Comparison of ENCODE assay signal across 1 cellular context in the genomic region with DNA sequence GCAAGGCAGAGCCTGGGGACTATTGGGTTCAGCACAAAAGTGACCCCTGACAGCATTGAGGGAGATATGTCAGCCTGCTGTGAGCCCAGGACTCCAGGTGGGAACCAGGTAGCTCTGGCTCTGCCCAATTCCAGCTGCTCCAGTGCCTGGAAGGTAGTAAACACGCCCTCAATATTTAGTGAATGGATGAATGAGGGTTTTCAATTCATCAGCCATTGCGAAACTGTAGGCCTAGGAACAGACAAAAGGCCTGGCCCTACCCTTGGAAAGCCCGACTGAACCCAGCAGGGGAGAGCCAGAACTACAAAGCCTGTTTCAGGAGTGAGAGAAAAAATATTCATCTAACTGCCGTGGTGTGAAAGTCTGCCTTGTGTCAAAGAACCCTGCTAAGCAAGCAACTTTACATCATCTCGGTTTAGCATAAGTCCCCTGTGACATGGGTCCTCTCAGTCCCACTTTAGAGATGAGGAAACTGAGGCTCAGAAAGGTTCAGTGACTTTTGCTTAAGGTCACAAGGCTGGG.
TF ChIP-seq lines count a peak whose summit lies in the region.

No MANE protein-coding gene starts in this region.

TF ChIP-seq in IMR-90, 13 proteins besides CTCF, POLR2A, EP300 and RAD21:
- TF ChIP-seq CEBPB (IDR thresholded peaks at IDR 0.05; ENCODE audit: low read depth, low read length): peak; percentile 62
- no peak for TF ChIP-seq SMC3 (IDR thresholded peaks at IDR 0.05; ENCODE audit: low read depth, low read length)
TF ChIP-seq in IMR-90: peak in this region for 1.
